ENCODE assay signal across 11 cellular contexts in genomic region chr5:415928-416635, GRCh38. TPM values are rescaled to one million over a fixed set of nuclear protein-coding genes. Genes with fewer than 3 reads are reported as not detected.
A peak's percentile ranks its signal among the peaks of the same experiment; 100 is the strongest.
DNase-seq lines count a peak whose midpoint lies in the region; ATAC-seq, FAIRE-seq and TF ChIP-seq lines count a peak whose summit lies in the region.
"Had no signal": no experiment of that assay in that cellular context is flagged by ENCODE, and none has a peak within 500 bp of the region (broad histone marks: within the 10 kb centered on the region; RNA-seq: fewer than 3 reads in every experiment).

No MANE protein-coding gene starts in this region.

- H3K9me3 ChIP-seq in NT2/D1 (ENCODE audit: insufficient read depth, low read length) (no peaks in the 10 kb centered on the region), heart left ventricle (no peaks in the 10 kb centered on the region)
- H3K9me3 ChIP-seq: prostate gland had no signal

- H3K27ac ChIP-seq in heart left ventricle = peak overlapping the region in 2 of 12 donors; percentile 40 to 77
- H3K27ac ChIP-seq: prostate gland had no signal

- WGBS in heart left ventricle, 4 donors = 78 to 89% (median 85%) methylated on average over 20 to 24 of the region's 24 CpGs

- H3K4me1 Mint-ChIP-seq in progenitor cell of endocrine pancreas (ENCODE audit: low read depth) = peaks cover 5% of the 10 kb centered on the region

- TF ChIP-seq CTCF in heart left ventricle (IDR thresholded peaks at IDR 0.05) (no peak), progenitor cell of endocrine pancreas (IDR thresholded peaks at IDR 0.05; ENCODE audit: unreplicated experiment) (no peak)

- H3K27me3 ChIP-seq in NT2/D1 (ENCODE audit: insufficient read depth, insufficient read length) = no peaks in the 10 kb centered on the region
- H3K27me3 ChIP-seq in heart left ventricle = peaks cover 0 to 8% (median 0%) of the 10 kb centered on the region in 9 donors

- H3K36me3 ChIP-seq in NT2/D1 (ENCODE audit: insufficient read depth, insufficient read length, low read length) (no peaks in the 10 kb centered on the region), heart left ventricle (no peaks in the 10 kb centered on the region)
- H3K36me3 ChIP-seq: prostate gland had no signal

- H3K27me3 Mint-ChIP-seq in progenitor cell of endocrine pancreas = peaks cover 2% of the 10 kb centered on the region

- H3K4me1 ChIP-seq in NT2/D1 (ENCODE audit: insufficient read depth, insufficient read length) = peaks cover 16% of the 10 kb centered on the region
- peaks cover 0 to 6% (median 0%) of the 10 kb centered on the region in 12 donors for H3K4me1 ChIP-seq in heart left ventricle
- H3K4me1 ChIP-seq: prostate gland had no signal

- no peaks in the 10 kb centered on the region for H3K36me3 Mint-ChIP-seq in progenitor cell of endocrine pancreas (ENCODE audit: insufficient read depth)

- intact Hi-C loops in heart left ventricle (cut with DNase I) = no loop called here

- FAIRE-seq in GM19239 (lab: Jason Lieb, UNC) = no peak

- H3K4me3 Mint-ChIP-seq in progenitor cell of endocrine pancreas (ENCODE audit: low read depth) = no peak overlapping the region

- H3K27ac Mint-ChIP-seq in progenitor cell of endocrine pancreas = peak overlapping the region; percentile 79

- TF ChIP-seq POLR2A in heart left ventricle (IDR thresholded peaks at IDR 0.05) = no peak

- no peak for DNase-seq in NT2/D1 (ENCODE audit: low read depth, low spot score)
- peak in 1 of 5 donors; percentile 49 for DNase-seq in heart left ventricle
- no peak for DNase-seq in progenitor cell of endocrine pancreas (ENCODE audit: low spot score, unreplicated experiment)
- no peak for DNase-seq in HuH-7 (ENCODE audit: low spot score)
- DNase-seq in amniotic stem cell (lab: John Stamatoyannopoulos, UW) = no peak
- DNase-seq in GM19239 (ENCODE audit: insufficient read length, low spot score) = no peak
- DNase-seq: activated CD8-positive, alpha-beta memory T cell treated with anti-CD3 and anti-CD28 coated beads for 24 hours; KBM-7 had no signal

- peak overlapping the region; percentile 70 for H3K9ac ChIP-seq in NT2/D1 (ENCODE audit: insufficient read length, low read depth)

- ATAC-seq in GM19455 (IDR thresholded peaks at IDR 0.05; ENCODE audit: unreplicated experiment) (peak; percentile 20), heart left ventricle (peak in 3 of 4 donors; percentile 47 to 51 (median 48)), HG03108 (IDR thresholded peaks at IDR 0.05; ENCODE audit: unreplicated experiment) (no peak)

- H3K4me3 ChIP-seq in NT2/D1 (ENCODE audit: insufficient read length, low read depth) (no peak overlapping the region), heart left ventricle (peak overlapping the region in 1 of 12 donors; percentile 29)
- H3K4me3 ChIP-seq: prostate gland had no signal

- no peaks in the 10 kb centered on the region for H3K9me3 Mint-ChIP-seq in progenitor cell of endocrine pancreas (ENCODE audit: low read depth)

RNA-seq across cellular contexts. Expression of gene EXOC3, which starts 26.9 kb away (rescaled TPM):
- 10 to 100 TPM; 33.6 to 45.5 (median 42.8) TPM for total RNA-seq in heart left ventricle
- 10 to 100 TPM; 20.6 to 45.4 TPM for polyA plus RNA-seq in heart left ventricle
- total RNA-seq in progenitor cell of endocrine pancreas = 66.5 and 67.3 TPM in 2 replicates
